Comparison of ENCODE assay signal across 10 cellular contexts in the genomic region with DNA sequence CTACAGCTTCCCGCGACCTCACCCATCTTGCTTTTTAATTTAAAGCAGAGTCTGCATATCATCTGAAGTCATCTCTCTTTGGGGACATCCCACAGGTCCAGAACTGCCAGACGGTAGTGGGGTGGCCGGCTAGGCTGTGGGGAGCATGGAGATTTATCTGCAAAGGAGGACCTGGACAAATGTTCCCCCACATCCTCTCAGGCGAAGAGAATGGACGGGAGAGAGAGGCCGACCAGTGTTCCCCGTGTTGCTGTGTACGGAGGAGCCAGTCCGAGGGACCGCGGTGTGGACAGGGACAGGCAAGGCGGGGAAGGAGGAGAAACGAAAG. TPM values are rescaled to one million over a fixed set of nuclear protein-coding genes. Genes with fewer than 3 reads are reported as not detected.
A peak's percentile ranks its signal among the peaks of the same experiment; 100 is the strongest.
DNase-seq lines count a peak whose midpoint lies in the region; ATAC-seq, FAIRE-seq and TF ChIP-seq lines count a peak whose summit lies in the region.
"Had no signal": no experiment of that assay in that cellular context is flagged by ENCODE, and none has a peak within 500 bp of the region (broad histone marks: within the 10 kb centered on the region; RNA-seq: fewer than 3 reads in every experiment).

No MANE protein-coding gene starts in this region.

- H3K27ac Mint-ChIP-seq in endothelial cell (ENCODE audit: unreplicated experiment): no peak overlapping the region
- no peak overlapping the region for H3K27ac Mint-ChIP-seq in natural killer cell treated with Interleukin-12 subunit alpha and Interleukin-12 subunit beta and Interleukin-15 and Interleukin-18, amount 100 ng/mL, for 72 hours

- H3K36me3 ChIP-seq in MG63: no peaks in the 10 kb centered on the region

- DNase-seq in AG04450 (ENCODE audit: low read depth, low spot score): no peak
- DNase-seq in MG63: no peak
- DNase-seq in endothelial cell (ENCODE audit: low spot score): no peak
- DNase-seq in natural killer cell treated with Interleukin-12 subunit alpha and Interleukin-12 subunit beta and Interleukin-15 and Interleukin-18, amount 100 ng/mL, for 72 hours (ENCODE audit: low spot score): no peak
- DNase-seq in frontal cortex (ENCODE audit: low spot score in 2 of 2): no peak
- no peak for DNase-seq in stimulated activated CD4-positive, alpha-beta T cell treated with anti-CD3 and anti-CD28 coated beads, Interleukin-15, amount 100 ng/mL, for 24 hours
- no peak for DNase-seq in activated gamma-delta T cell (lab: John Stamatoyannopoulos, UW)
- DNase-seq: NCI-H2029 treated with DMSO at 0.1 percent for 48 hours had no signal

- POLR2A ChIA-PET in AG04450 (lab: Yijun Ruan, JAX): no interaction called here

- H3K27me3 ChIP-seq in AG04450 (ENCODE audit: control insufficient read depth, insufficient read depth, low read length) (peaks cover 49% of the 10 kb centered on the region), MG63 (no peaks in the 10 kb centered on the region)

- H3K27ac ChIP-seq in AG04450 (ENCODE audit: low read depth, low read length): no peak overlapping the region

- TF ChIP-seq CTCF in AG04450 (IDR thresholded peaks at IDR 0.05; ENCODE audit: low read depth, low read length): no peak
- TF ChIP-seq CTCF in endothelial cell (IDR thresholded peaks at IDR 0.05; ENCODE audit: unreplicated experiment): no peak

- peak overlapping the region; percentile 32 for H3K4me3 ChIP-seq in AG04450 (ENCODE audit: low read depth, low read length)
- H3K4me3 ChIP-seq in MG63: peak overlapping the region; percentile 50

- H3K4me3 Mint-ChIP-seq in endothelial cell (ENCODE audit: unreplicated experiment): peak overlapping the region; percentile 63
- H3K4me3 Mint-ChIP-seq in natural killer cell treated with Interleukin-12 subunit alpha and Interleukin-12 subunit beta and Interleukin-15 and Interleukin-18, amount 100 ng/mL, for 72 hours: peak overlapping the region; percentile 66

- peaks cover 7% of the 10 kb centered on the region for H3K4me1 Mint-ChIP-seq in endothelial cell (ENCODE audit: unreplicated experiment)
- peaks cover 12 to 21% of the 10 kb centered on the region in 2 donors for H3K4me1 Mint-ChIP-seq in natural killer cell treated with Interleukin-12 subunit alpha and Interleukin-12 subunit beta and Interleukin-15 and Interleukin-18, amount 100 ng/mL, for 72 hours (ENCODE audit: low read depth in 2 of 2)

- no peaks in the 10 kb centered on the region for H3K9me3 Mint-ChIP-seq in endothelial cell (ENCODE audit: unreplicated experiment)
- H3K9me3 Mint-ChIP-seq in natural killer cell treated with Interleukin-12 subunit alpha and Interleukin-12 subunit beta and Interleukin-15 and Interleukin-18, amount 100 ng/mL, for 72 hours: no peaks in the 10 kb centered on the region

- no peak for FAIRE-seq in frontal cortex (lab: Jason Lieb, UNC)

- ATAC-seq in natural killer cell treated with Interleukin-12 subunit alpha and Interleukin-12 subunit beta and Interleukin-15 and Interleukin-18, amount 100 ng/mL, for 72 hours: no peak
- no peak for ATAC-seq in GM21825 (IDR thresholded peaks at IDR 0.05; ENCODE audit: unreplicated experiment)

- CTCF ChIA-PET in AG04450 (lab: Charles Lee): no interaction called here

- H3K36me3 Mint-ChIP-seq in endothelial cell (ENCODE audit: low read depth, unreplicated experiment): no peaks in the 10 kb centered on the region
- H3K36me3 Mint-ChIP-seq in natural killer cell treated with Interleukin-12 subunit alpha and Interleukin-12 subunit beta and Interleukin-15 and Interleukin-18, amount 100 ng/mL, for 72 hours: no peaks in the 10 kb centered on the region

- peaks cover 41% of the 10 kb centered on the region for H3K27me3 Mint-ChIP-seq in endothelial cell (ENCODE audit: unreplicated experiment)
- H3K27me3 Mint-ChIP-seq in natural killer cell treated with Interleukin-12 subunit alpha and Interleukin-12 subunit beta and Interleukin-15 and Interleukin-18, amount 100 ng/mL, for 72 hours: peaks cover 43 to 62% of the 10 kb centered on the region in 2 donors

- H3K9me3 ChIP-seq in AG04450 (ENCODE audit: control insufficient read depth, insufficient read depth, low read length): no peaks in the 10 kb centered on the region
- H3K9me3 ChIP-seq in MG63: no peaks in the 10 kb centered on the region

RNA-seq across cellular contexts. Expression of a gene that starts 0.7 kb away (rescaled TPM):
- 0.10 and 0.38 TPM in 2 replicates for polyA plus RNA-seq in AG04450 (2011; rRNA removed)
- not detected in 2 replicates for polyA minus RNA-seq in AG04450 (2011; rRNA and poly(A)+ RNA removed)
- total RNA-seq in MG63 (2014; rRNA removed; shearing (Covaris generic); ENCODE audit: low replicate concordance): 5.2 and 26.7 TPM in 2 replicates
- total RNA-seq in endothelial cell (ENCODE audit: unreplicated experiment): not detected
- under 1 TPM in 1 of 2 donors, not detected in 1; 0.36 TPM for total RNA-seq in natural killer cell treated with Interleukin-12 subunit alpha and Interleukin-12 subunit beta and Interleukin-15 and Interleukin-18, amount 100 ng/mL, for 72 hours
- total RNA-seq in frontal cortex: not detected
- total RNA-seq: myocyte had no signal

RNA-seq across cellular contexts. Expression of a gene that starts 6.2 kb away (rescaled TPM):
- 153 and 250 TPM in 2 replicates for polyA plus RNA-seq in AG04450 (2011; rRNA removed)
- 51.3 and 58.4 TPM in 2 replicates for polyA minus RNA-seq in AG04450 (2011; rRNA and poly(A)+ RNA removed)
- total RNA-seq in MG63 (2014; rRNA removed; shearing (Covaris generic); ENCODE audit: low replicate concordance): 49.5 and 203 TPM in 2 replicates
- total RNA-seq in endothelial cell (ENCODE audit: unreplicated experiment): not detected
- total RNA-seq in natural killer cell treated with Interleukin-12 subunit alpha and Interleukin-12 subunit beta and Interleukin-15 and Interleukin-18, amount 100 ng/mL, for 72 hours: 100 to 1,000 TPM in 1 of 2 donors, 10 to 100 TPM in 1; 58.5 to 148 TPM
- total RNA-seq in frontal cortex: 5.7 TPM

RNA-seq across cellular contexts. Expression of a gene that starts 6.7 kb away (rescaled TPM):
- 0.66 TPM in 1 of 2 replicates, not detected in the other for polyA plus RNA-seq in AG04450 (2011; rRNA removed)
- 0.91 and 1.1 TPM in 2 replicates for polyA minus RNA-seq in AG04450 (2011; rRNA and poly(A)+ RNA removed)
- not detected in 2 replicates for total RNA-seq in MG63 (2014; rRNA removed; shearing (Covaris generic); ENCODE audit: low replicate concordance)
- not detected for total RNA-seq in endothelial cell (ENCODE audit: unreplicated experiment)
- 10 to 100 TPM in 1 of 2 donors, 1 to 10 TPM in 1; 6.3 to 22.4 TPM for total RNA-seq in natural killer cell treated with Interleukin-12 subunit alpha and Interleukin-12 subunit beta and Interleukin-15 and Interleukin-18, amount 100 ng/mL, for 72 hours
- total RNA-seq in frontal cortex: not detected
- total RNA-seq: myocyte had no signal

RNA-seq across cellular contexts. Expression of a gene that starts 19.9 kb away (rescaled TPM):
- polyA plus RNA-seq in AG04450 (2011; rRNA removed): not detected in 2 replicates
- polyA minus RNA-seq in AG04450 (2011; rRNA and poly(A)+ RNA removed): not detected in 2 replicates
- not detected in 2 replicates for total RNA-seq in MG63 (2014; rRNA removed; shearing (Covaris generic); ENCODE audit: low replicate concordance)
- not detected for total RNA-seq in endothelial cell (ENCODE audit: unreplicated experiment)
- total RNA-seq in natural killer cell treated with Interleukin-12 subunit alpha and Interleukin-12 subunit beta and Interleukin-15 and Interleukin-18, amount 100 ng/mL, for 72 hours: not detected
- not detected for total RNA-seq in frontal cortex
- total RNA-seq: myocyte had no signal

RNA-seq across cellular contexts. Expression of a gene that starts 23.4 kb away (rescaled TPM):
- polyA plus RNA-seq in AG04450 (2011; rRNA removed): 82.6 and 146 TPM in 2 replicates
- 63.5 and 64.1 TPM in 2 replicates for polyA minus RNA-seq in AG04450 (2011; rRNA and poly(A)+ RNA removed)
- 115 and 538 TPM in 2 replicates for total RNA-seq in MG63 (2014; rRNA removed; shearing (Covaris generic); ENCODE audit: low replicate concordance)
- 2.4 TPM for total RNA-seq in endothelial cell (ENCODE audit: unreplicated experiment)
- total RNA-seq in natural killer cell treated with Interleukin-12 subunit alpha and Interleukin-12 subunit beta and Interleukin-15 and Interleukin-18, amount 100 ng/mL, for 72 hours: 1,000 to 10,000 TPM in 1 of 2 donors, 100 to 1,000 TPM in 1; 549 to 1,013 TPM
- 1.6 TPM for total RNA-seq in frontal cortex
